Comparison of ENCODE assay signal across 1 cellular context in the genomic region with DNA sequence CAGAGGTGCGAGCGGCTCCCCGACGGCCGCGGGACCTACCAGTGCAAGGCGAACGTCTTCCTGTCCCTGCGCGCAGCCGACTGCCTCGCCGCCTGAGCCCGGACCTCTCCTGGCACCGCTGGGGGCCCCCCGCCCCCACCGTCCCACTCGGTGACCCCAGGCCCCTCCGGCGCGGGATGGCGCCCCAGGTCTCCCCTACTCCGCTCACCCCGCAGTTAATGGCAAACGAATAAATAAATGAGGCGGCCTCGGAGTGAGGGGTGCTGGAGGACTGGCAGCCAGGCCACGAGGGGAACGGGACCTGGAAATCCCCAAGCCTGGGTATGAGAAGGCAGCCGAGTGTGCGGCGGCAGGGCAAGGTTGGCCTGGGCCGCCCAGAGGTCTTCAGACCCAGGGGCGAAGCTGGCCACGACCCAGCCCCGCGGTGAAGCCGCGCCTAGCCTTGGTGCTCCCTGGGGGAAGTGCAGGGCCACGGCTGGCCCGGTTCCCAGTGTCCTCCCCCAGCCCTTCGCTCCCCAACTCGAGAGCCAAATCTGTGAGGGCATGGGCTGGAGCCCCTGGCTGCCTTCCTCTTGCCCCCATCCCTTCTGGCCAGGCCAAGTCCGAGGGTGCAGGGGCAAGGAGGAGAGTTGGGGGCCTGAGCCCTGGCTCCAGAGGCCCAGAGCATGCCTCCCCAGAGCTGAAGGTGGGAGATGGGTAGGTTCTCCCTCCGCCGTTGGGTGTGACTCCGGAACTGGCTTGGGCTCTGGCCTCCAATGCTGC.
TF ChIP-seq lines count a peak whose summit lies in the region.

No MANE protein-coding gene starts in this region.

TF ChIP-seq in HepG2, 621 proteins besides CTCF, POLR2A, EP300 and RAD21 (continued from another document and continues in another):
- TF ChIP-seq, protein P1, sequence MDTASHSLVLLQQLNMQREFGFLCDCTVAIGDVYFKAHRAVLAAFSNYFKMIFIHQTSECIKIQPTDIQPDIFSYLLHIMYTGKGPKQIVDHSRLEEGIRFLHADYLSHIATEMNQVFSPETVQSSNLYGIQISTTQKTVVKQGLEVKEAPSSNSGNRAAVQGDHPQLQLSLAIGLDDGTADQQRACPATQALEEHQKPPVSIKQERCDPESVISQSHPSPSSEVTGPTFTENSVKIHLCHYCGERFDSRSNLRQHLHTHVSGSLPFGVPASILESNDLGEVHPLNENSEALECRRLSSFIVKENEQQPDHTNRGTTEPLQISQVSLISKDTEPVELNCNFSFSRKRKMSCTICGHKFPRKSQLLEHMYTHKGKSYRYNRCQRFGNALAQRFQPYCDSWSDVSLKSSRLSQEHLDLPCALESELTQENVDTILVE (CRISPR knock-in tag; IDR thresholded peaks at IDR 0.05) = no peak
- no peak for TF ChIP-seq ZNF816 (CRISPR knock-in tag; IDR thresholded peaks at IDR 0.05; ENCODE audit: borderline replicate concordance)
- no peak for TF ChIP-seq RARG (CRISPR knock-in tag; IDR thresholded peaks at IDR 0.05; ENCODE audit: low read depth)
- TF ChIP-seq MEIS1 (CRISPR knock-in tag; IDR thresholded peaks at IDR 0.05; ENCODE audit: borderline replicate concordance) = no peak
- TF ChIP-seq ATRX (CRISPR knock-in tag; IDR thresholded peaks at IDR 0.05; ENCODE audit: borderline replicate concordance) = no peak
- no peak for TF ChIP-seq ZNF598 (CRISPR knock-in tag; IDR thresholded peaks at IDR 0.05; ENCODE audit: borderline replicate concordance)
- TF ChIP-seq ZBTB40 (IDR thresholded peaks at IDR 0.05) = no peak
- TF ChIP-seq ZBTB40 (CRISPR knock-in tag; IDR thresholded peaks at IDR 0.05) = no peak
- no peak for TF ChIP-seq PITX1 (CRISPR knock-in tag; IDR thresholded peaks at IDR 0.05)
- TF ChIP-seq ZNF629 (CRISPR knock-in tag; conservative IDR thresholded peaks at IDR 0.05) = no peak
- no peak for TF ChIP-seq ZNF512 (CRISPR knock-in tag; IDR thresholded peaks at IDR 0.05)
- TF ChIP-seq MED13 (CRISPR knock-in tag; IDR thresholded peaks at IDR 0.05) = no peak
- no peak for TF ChIP-seq PHB2 (IDR thresholded peaks at IDR 0.05; ENCODE audit: partially characterized antibody)
- no peak for TF ChIP-seq ZNF782 (CRISPR knock-in tag; IDR thresholded peaks at IDR 0.05; ENCODE audit: borderline replicate concordance)
- no peak for TF ChIP-seq ZNF672 (CRISPR knock-in tag; IDR thresholded peaks at IDR 0.05)
- TF ChIP-seq ASH2L (IDR thresholded peaks at IDR 0.05; ENCODE audit: insufficient read length, low read depth, low read length) = no peak
- TF ChIP-seq, protein P2, sequence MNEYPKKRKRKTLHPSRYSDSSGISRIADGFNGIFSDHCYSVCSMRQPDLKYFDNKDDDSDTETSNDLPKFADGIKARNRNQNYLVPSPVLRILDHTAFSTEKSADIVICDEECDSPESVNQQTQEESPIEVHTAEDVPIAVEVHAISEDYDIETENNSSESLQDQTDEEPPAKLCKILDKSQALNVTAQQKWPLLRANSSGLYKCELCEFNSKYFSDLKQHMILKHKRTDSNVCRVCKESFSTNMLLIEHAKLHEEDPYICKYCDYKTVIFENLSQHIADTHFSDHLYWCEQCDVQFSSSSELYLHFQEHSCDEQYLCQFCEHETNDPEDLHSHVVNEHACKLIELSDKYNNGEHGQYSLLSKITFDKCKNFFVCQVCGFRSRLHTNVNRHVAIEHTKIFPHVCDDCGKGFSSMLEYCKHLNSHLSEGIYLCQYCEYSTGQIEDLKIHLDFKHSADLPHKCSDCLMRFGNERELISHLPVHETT (CRISPR knock-in tag; conservative IDR thresholded peaks at IDR 0.05) = no peak
- TF ChIP-seq ZNF263 (CRISPR knock-in tag; IDR thresholded peaks at IDR 0.05) = no peak; the same call in 1 of the 2 replicates
- TF ChIP-seq, protein P3, sequence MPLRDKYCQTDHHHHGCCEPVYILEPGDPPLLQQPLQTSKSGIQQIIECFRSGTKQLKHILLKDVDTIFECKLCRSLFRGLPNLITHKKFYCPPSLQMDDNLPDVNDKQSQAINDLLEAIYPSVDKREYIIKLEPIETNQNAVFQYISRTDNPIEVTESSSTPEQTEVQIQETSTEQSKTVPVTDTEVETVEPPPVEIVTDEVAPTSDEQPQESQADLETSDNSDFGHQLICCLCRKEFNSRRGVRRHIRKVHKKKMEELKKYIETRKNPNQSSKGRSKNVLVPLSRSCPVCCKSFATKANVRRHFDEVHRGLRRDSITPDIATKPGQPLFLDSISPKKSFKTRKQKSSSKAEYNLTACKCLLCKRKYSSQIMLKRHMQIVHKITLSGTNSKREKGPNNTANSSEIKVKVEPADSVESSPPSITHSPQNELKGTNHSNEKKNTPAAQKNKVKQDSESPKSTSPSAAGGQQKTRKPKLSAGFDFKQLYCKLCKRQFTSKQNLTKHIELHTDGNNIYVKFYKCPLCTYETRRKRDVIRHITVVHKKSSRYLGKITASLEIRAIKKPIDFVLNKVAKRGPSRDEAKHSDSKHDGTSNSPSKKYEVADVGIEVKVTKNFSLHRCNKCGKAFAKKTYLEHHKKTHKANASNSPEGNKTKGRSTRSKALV (CRISPR knock-in tag; IDR thresholded peaks at IDR 0.05) = peak; percentile 51; the same call in 1 of the 2 replicates
- TF ChIP-seq, protein P4, sequence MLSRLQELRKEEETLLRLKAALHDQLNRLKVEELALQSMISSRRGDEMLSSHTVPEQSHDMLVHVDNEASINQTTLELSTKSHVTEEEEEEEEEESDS (CRISPR knock-in tag; IDR thresholded peaks at IDR 0.05; ENCODE audit: borderline replicate concordance) = no peak
- no peak for TF ChIP-seq NFKB2 (CRISPR knock-in tag; IDR thresholded peaks at IDR 0.05; ENCODE audit: borderline replicate concordance)
- TF ChIP-seq HNF4G (IDR thresholded peaks at IDR 0.05; ENCODE audit: borderline replicate concordance, low read depth, low read length) = no peak
- 0 out of 2 replicates have a peak, but pooled peaks have one; percentile 15 for TF ChIP-seq HNF4G (CRISPR knock-in tag; IDR thresholded peaks at IDR 0.05; ENCODE audit: borderline replicate concordance, low read depth)
- TF ChIP-seq ZNF468 (CRISPR knock-in tag; IDR thresholded peaks at IDR 0.05) = no peak
- TF ChIP-seq RNF2 (conservative IDR thresholded peaks at IDR 0.05; ENCODE audit: low read depth) = no peak
- no peak for TF ChIP-seq FOSL2 (CRISPR knock-in tag; IDR thresholded peaks at IDR 0.05)
- TF ChIP-seq TBL1XR1 (IDR thresholded peaks at IDR 0.05; ENCODE audit: borderline replicate concordance, low read length, partially characterized antibody) = no peak
- TF ChIP-seq ZNF780A (CRISPR knock-in tag; IDR thresholded peaks at IDR 0.05) = no peak
- TF ChIP-seq, protein P5, sequence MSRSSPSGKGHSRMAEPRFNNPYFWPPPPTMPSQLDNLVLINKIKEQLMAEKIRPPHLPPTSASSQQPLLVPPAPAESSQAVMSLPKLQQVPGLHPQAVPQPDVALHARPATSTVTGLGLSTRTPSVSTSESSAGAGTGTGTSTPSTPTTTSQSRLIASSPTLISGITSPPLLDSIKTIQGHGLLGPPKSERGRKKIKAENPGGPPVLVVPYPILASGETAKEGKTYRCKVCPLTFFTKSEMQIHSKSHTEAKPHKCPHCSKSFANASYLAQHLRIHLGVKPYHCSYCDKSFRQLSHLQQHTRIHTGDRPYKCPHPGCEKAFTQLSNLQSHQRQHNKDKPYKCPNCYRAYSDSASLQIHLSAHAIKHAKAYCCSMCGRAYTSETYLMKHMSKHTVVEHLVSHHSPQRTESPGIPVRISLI (CRISPR knock-in tag; IDR thresholded peaks at IDR 0.05; ENCODE audit: borderline replicate concordance) = no peak
- peak; percentile 74; the same call in 1 of the 2 replicates for TF ChIP-seq HNRNPL (IDR thresholded peaks at IDR 0.05; ENCODE audit: low read depth, low read length)
- TF ChIP-seq HNF4A (CRISPR knock-in tag; IDR thresholded peaks at IDR 0.05) = peak; percentile 3; the same call in 1 of the 2 replicates
- TF ChIP-seq ZNF766 (CRISPR knock-in tag; IDR thresholded peaks at IDR 0.05; ENCODE audit: borderline replicate concordance) = 0 out of 2 replicates have a peak, but pooled peaks have one; percentile 28
- no peak for TF ChIP-seq MZF1 (CRISPR knock-in tag; IDR thresholded peaks at IDR 0.05; ENCODE audit: borderline replicate concordance)
- TF ChIP-seq RAD51 (IDR thresholded peaks at IDR 0.05; ENCODE audit: borderline replicate concordance) = no peak
- TF ChIP-seq MAX (IDR thresholded peaks at IDR 0.05) = no peak
- no peak for TF ChIP-seq GPN1 (CRISPR knock-in tag; IDR thresholded peaks at IDR 0.05; ENCODE audit: borderline replicate concordance)
- no peak for TF ChIP-seq NR2F6 (IDR thresholded peaks at IDR 0.05)
- peak; percentile 22; the same call in 1 of the 2 replicates for TF ChIP-seq NR2F6 (CRISPR knock-in tag; IDR thresholded peaks at IDR 0.05)
- no peak for TF ChIP-seq CREB1 (IDR thresholded peaks at IDR 0.05)
- TF ChIP-seq CREB1 (CRISPR knock-in tag; IDR thresholded peaks at IDR 0.05) = no peak
- no peak; the same call in 1 of the 2 replicates for TF ChIP-seq SMAD3 (CRISPR knock-in tag; IDR thresholded peaks at IDR 0.05)
- no peak for TF ChIP-seq NCOA5 (CRISPR knock-in tag; IDR thresholded peaks at IDR 0.05)
